23 cellular contexts compared by ENCODE assay signal in the genomic region with DNA sequence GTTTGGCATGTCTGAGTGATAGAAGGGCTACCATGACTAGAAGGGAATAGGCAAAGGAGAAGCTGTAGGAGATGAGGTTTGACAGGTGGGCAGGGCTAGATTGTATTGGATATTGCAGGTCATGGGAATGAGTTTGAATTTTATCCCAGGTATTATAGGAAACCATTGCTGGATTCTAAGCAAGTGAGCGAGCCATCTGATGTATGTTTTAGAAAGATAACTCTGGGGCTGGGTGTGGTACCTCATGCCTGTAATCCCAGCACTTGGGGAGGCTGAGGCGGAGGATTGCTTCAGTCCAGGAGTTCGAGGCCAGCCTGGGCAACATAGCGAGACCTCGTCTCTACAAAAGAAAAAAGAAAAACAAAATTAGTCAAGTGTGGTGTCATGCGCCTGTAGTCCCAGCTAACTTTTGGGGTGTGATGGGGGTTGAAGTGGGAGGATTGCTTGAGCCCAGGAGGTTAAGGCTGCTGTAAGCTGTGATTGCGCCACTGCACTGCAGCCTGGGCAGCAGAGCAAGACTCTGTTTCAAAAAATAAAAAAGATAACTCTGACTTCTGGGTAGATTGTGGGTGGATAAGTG. TPM values are rescaled to one million over a fixed set of nuclear protein-coding genes. Genes with fewer than 3 reads are reported as not detected.
DNase-seq lines count a peak whose midpoint lies in the region; ATAC-seq and TF ChIP-seq lines count a peak whose summit lies in the region.
"Had no signal": no experiment of that assay in that cellular context is flagged by ENCODE, and none has a peak within 500 bp of the region (broad histone marks: within the 10 kb centered on the region; RNA-seq: fewer than 3 reads in every experiment).

No MANE protein-coding gene starts in this region.

- H3K4me1 ChIP-seq in CD8-positive, alpha-beta T cell (ENCODE audit: insufficient read depth, low read length), result peaks cover 78% of the 10 kb centered on the region
- no peaks in the 10 kb centered on the region for H3K4me1 ChIP-seq in prostate gland (replicated peaks)

- H3K27ac Mint-ChIP-seq in T-helper 1 cell treated with Interleukin-12 subunit alpha and Interleukin-12 subunit beta and Interleukin-4 antibody, amounts not matched to agents 30 μg/mL and 1 μg/mL, for 36 hours, result peak overlapping the region; percentile 27
- peak overlapping the region; percentile 81 for H3K27ac Mint-ChIP-seq in CD8-positive, alpha-beta T cell
- peak overlapping the region; percentile 96 for H3K27ac Mint-ChIP-seq in activated T-helper 17 cell treated with anti-CD3 and anti-CD28 coated beads, Interleukin-2, amount 50 U/mL, for 72 hours
- H3K27ac Mint-ChIP-seq in naive B cell, result peak overlapping the region; percentile 6 to 99 (median 86)
- H3K27ac Mint-ChIP-seq: nephron had no signal

- ATAC-seq in CD8-positive, alpha-beta T cell, result no peak
- ATAC-seq in activated T-helper 17 cell treated with anti-CD3 and anti-CD28 coated beads, Interleukin-2, amount 50 U/mL, for 72 hours (replicated peaks), result no peak
- ATAC-seq in naive B cell (ENCODE audit: low read depth in 2 of 2) (no peak), HG02759 (IDR thresholded peaks at IDR 0.05; ENCODE audit: unreplicated experiment) (no peak)

- no peaks in the 10 kb centered on the region for H3K27me3 ChIP-seq in CD8-positive, alpha-beta T cell (ENCODE audit: insufficient read depth, low read length)
- no peaks in the 10 kb centered on the region for H3K27me3 ChIP-seq in prostate gland (replicated peaks; ENCODE audit: insufficient read depth)
- H3K27me3 ChIP-seq: cardiac muscle cell, dorsolateral prefrontal cortex, MG63, SJSA1 had no signal

- H3K27me3 Mint-ChIP-seq in T-helper 1 cell treated with Interleukin-12 subunit alpha and Interleukin-12 subunit beta and Interleukin-4 antibody, amounts not matched to agents 30 μg/mL and 1 μg/mL, for 36 hours (ENCODE audit: low read depth), result no peaks in the 10 kb centered on the region
- H3K27me3 Mint-ChIP-seq in CD8-positive, alpha-beta T cell (ENCODE audit: low read depth), result no peaks in the 10 kb centered on the region
- H3K27me3 Mint-ChIP-seq in activated T-helper 17 cell treated with anti-CD3 and anti-CD28 coated beads, Interleukin-2, amount 50 U/mL, for 72 hours, result no peaks in the 10 kb centered on the region
- H3K27me3 Mint-ChIP-seq in naive B cell, result no peaks in the 10 kb centered on the region

- 98% methylated on average over 7 of the region's 7 CpGs for WGBS in prostate gland

- TF ChIP-seq POLR2A in prostate gland (IDR thresholded peaks at IDR 0.05), result no peak

- DNase-seq in T-helper 1 cell, result no peak
- no peak for DNase-seq in CD8-positive, alpha-beta T cell
- DNase-seq in naive B cell, result no peak
- DNase-seq in anterior cingulate cortex (lab: John Stamatoyannopoulos, UW), result no peak
- DNase-seq in prostate gland (ENCODE audit: low spot score), result no peak
- DNase-seq: activated CD4-positive, CD25-positive, alpha-beta regulatory T cell treated with anti-CD3 and anti-CD28 coated beads, Interleukin-2, amount 50 U/mL, for 72 hours; AML-193; dorsolateral prefrontal cortex; GM23248; kidney glomerular epithelial cell; mesenchymal stem cell; MG63; NCI-H1436 treated with DMSO at 0.1 percent for 48 hours; NCI-H774; PC-9; T-helper 9 cell had no signal

- H3K9me3 ChIP-seq in CD8-positive, alpha-beta T cell (ENCODE audit: low read length), result no peaks in the 10 kb centered on the region
- H3K9me3 ChIP-seq in prostate gland, result no peaks in the 10 kb centered on the region
- H3K9me3 ChIP-seq: MG63, SJSA1 had no signal

- POLR2A ChIA-PET in CD8-positive, alpha-beta T cell (lab: Charles Lee), result interaction anchor here (1.0 kb wide), 1 partner anchor 19 kb away, joined by 3 read pairs; no protein-coding TSS in a partner anchor

- peaks cover 53% of the 10 kb centered on the region for H3K36me3 Mint-ChIP-seq in T-helper 1 cell treated with Interleukin-12 subunit alpha and Interleukin-12 subunit beta and Interleukin-4 antibody, amounts not matched to agents 30 μg/mL and 1 μg/mL, for 36 hours (ENCODE audit: low read depth)
- peaks cover 75% of the 10 kb centered on the region for H3K36me3 Mint-ChIP-seq in CD8-positive, alpha-beta T cell
- H3K36me3 Mint-ChIP-seq in activated T-helper 17 cell treated with anti-CD3 and anti-CD28 coated beads, Interleukin-2, amount 50 U/mL, for 72 hours (ENCODE audit: low read depth), result peaks cover 98% of the 10 kb centered on the region
- peaks cover 25 to 31% of the 10 kb centered on the region in 2 donors for H3K36me3 Mint-ChIP-seq in naive B cell

- intact Hi-C loops in CD8-positive, alpha-beta T cell (cut with DNase I, micrococcal nuclease), result loop anchor here in 1 of 2 experiments (1.0 kb wide), 1 partner anchor 8 kb away; no protein-coding TSS in a partner anchor
- intact Hi-C loops in prostate gland (cut with DNase I), result no loop called here

- peaks cover 41% of the 10 kb centered on the region for H3K4me1 Mint-ChIP-seq in T-helper 1 cell treated with Interleukin-12 subunit alpha and Interleukin-12 subunit beta and Interleukin-4 antibody, amounts not matched to agents 30 μg/mL and 1 μg/mL, for 36 hours (ENCODE audit: low read depth)
- H3K4me1 Mint-ChIP-seq in CD8-positive, alpha-beta T cell (ENCODE audit: low read depth), result peaks cover 79% of the 10 kb centered on the region
- peaks cover 45% of the 10 kb centered on the region for H3K4me1 Mint-ChIP-seq in activated T-helper 17 cell treated with anti-CD3 and anti-CD28 coated beads, Interleukin-2, amount 50 U/mL, for 72 hours
- peaks cover 43 to 63% (median 55%) of the 10 kb centered on the region in 3 donors for H3K4me1 Mint-ChIP-seq in naive B cell
- H3K4me1 Mint-ChIP-seq: nephron had no signal

- no peak for TF ChIP-seq CTCF in CD8-positive, alpha-beta T cell (IDR thresholded peaks at IDR 0.05)
- no peak for TF ChIP-seq CTCF in prostate gland (IDR thresholded peaks at IDR 0.05)

- H3K4me3 Mint-ChIP-seq in T-helper 1 cell treated with Interleukin-12 subunit alpha and Interleukin-12 subunit beta and Interleukin-4 antibody, amounts not matched to agents 30 μg/mL and 1 μg/mL, for 36 hours, result no peak overlapping the region
- H3K4me3 Mint-ChIP-seq in CD8-positive, alpha-beta T cell, result no peak overlapping the region
- no peak overlapping the region for H3K4me3 Mint-ChIP-seq in activated T-helper 17 cell treated with anti-CD3 and anti-CD28 coated beads, Interleukin-2, amount 50 U/mL, for 72 hours
- H3K4me3 Mint-ChIP-seq in naive B cell, result peak overlapping the region in 5 of 8 donors; percentile 7 to 54 (median 16)
- H3K4me3 Mint-ChIP-seq: nephron had no signal

- CTCF ChIA-PET in CD8-positive, alpha-beta T cell (lab: Charles Lee), result interaction anchor here (2.4 kb wide), 1 partner anchor 28 kb away, joined by 7 read pairs; no protein-coding TSS in a partner anchor

- H3K4me3 ChIP-seq in CD8-positive, alpha-beta T cell (ENCODE audit: low read depth, low read length), result no peak overlapping the region
- H3K4me3 ChIP-seq in prostate gland, result no peak overlapping the region
- H3K4me3 ChIP-seq: cardiac muscle cell, dorsolateral prefrontal cortex, GM23248, MG63, PC-9, SJSA1 had no signal

- H3K9me3 Mint-ChIP-seq in T-helper 1 cell treated with Interleukin-12 subunit alpha and Interleukin-12 subunit beta and Interleukin-4 antibody, amounts not matched to agents 30 μg/mL and 1 μg/mL, for 36 hours, result no peaks in the 10 kb centered on the region
- H3K9me3 Mint-ChIP-seq in CD8-positive, alpha-beta T cell, result no peaks in the 10 kb centered on the region
- no peaks in the 10 kb centered on the region for H3K9me3 Mint-ChIP-seq in activated T-helper 17 cell treated with anti-CD3 and anti-CD28 coated beads, Interleukin-2, amount 50 U/mL, for 72 hours
- H3K9me3 Mint-ChIP-seq in naive B cell, result no peaks in the 10 kb centered on the region
- H3K9me3 Mint-ChIP-seq: nephron had no signal

- H3K36me3 ChIP-seq in CD8-positive, alpha-beta T cell (ENCODE audit: insufficient read depth, low read length), result peaks cover 40% of the 10 kb centered on the region
- no peaks in the 10 kb centered on the region for H3K36me3 ChIP-seq in prostate gland

- H3K27ac ChIP-seq in CD8-positive, alpha-beta T cell (ENCODE audit: low read depth, low read length), result no peak overlapping the region
- H3K27ac ChIP-seq in prostate gland, result no peak overlapping the region
- H3K27ac ChIP-seq: 22Rv1, cardiac muscle cell, dorsolateral prefrontal cortex, GM23248, PC-9, SJSA1 had no signal

RNA-seq across cellular contexts. Expression of a gene that starts 16.9 kb away (rescaled TPM):
- total RNA-seq in CD8-positive, alpha-beta T cell, result 100 to 1,000 TPM; 253 to 259 TPM
- total RNA-seq in activated T-helper 17 cell treated with anti-CD3 and anti-CD28 coated beads, Interleukin-2, amount 50 U/mL, for 72 hours, result 100 to 1,000 TPM; 168 to 215 TPM
- polyA plus RNA-seq in naive B cell (ENCODE audit: low read depth in 6 of 6), result 100 to 1,000 TPM; 116 to 199 (median 173) TPM
- total RNA-seq in prostate gland, result 10 to 100 TPM; 14.4 to 35.1 TPM

RNA-seq across cellular contexts. Expression of a gene that starts 23.0 kb away (rescaled TPM):
- 10 to 100 TPM; 11.9 to 12.4 TPM for total RNA-seq in CD8-positive, alpha-beta T cell
- 10 to 100 TPM; 40.1 to 44.8 TPM for total RNA-seq in activated T-helper 17 cell treated with anti-CD3 and anti-CD28 coated beads, Interleukin-2, amount 50 U/mL, for 72 hours
- 10 to 100 TPM; 24.8 to 49.1 (median 38.4) TPM for polyA plus RNA-seq in naive B cell (ENCODE audit: low read depth in 6 of 6)
- 100 to 1,000 TPM in 1 of 2 donors, 10 to 100 TPM in 1; 24.4 to 163 TPM for total RNA-seq in prostate gland

Comparison
In these comparisons a context has a peak if more than half of its experiments do, and no peak if none do; other contexts are left out.
1. H3K27ac Mint-ChIP-seq: peak in every context shown above with its lines; median percentile 96 in activated T-helper 17 cell treated with anti-CD3 and anti-CD28 coated beads, Interleukin-2, amount 50 U/mL, for 72 hours; 86 in naive B cell; 81 in CD8-positive, alpha-beta T cell; 27 in T-helper 1 cell treated with Interleukin-12 subunit alpha and Interleukin-12 subunit beta and Interleukin-4 antibody, amounts not matched to agents 30 μg/mL and 1 μg/mL, for 36 hours.
2. H3K4me3 Mint-ChIP-seq: peak in naive B cell (5 of 8); none in T-helper 1 cell treated with Interleukin-12 subunit alpha and Interleukin-12 subunit beta and Interleukin-4 antibody, amounts not matched to agents 30 μg/mL and 1 μg/mL, for 36 hours (single experiment), CD8-positive, alpha-beta T cell (single experiment) and activated T-helper 17 cell treated with anti-CD3 and anti-CD28 coated beads, Interleukin-2, amount 50 U/mL, for 72 hours (single experiment).
3. RNA of a gene that starts 16.9 kb away (total RNA-seq): 253 to 259 TPM in CD8-positive, alpha-beta T cell and 168 to 215 TPM in activated T-helper 17 cell treated with anti-CD3 and anti-CD28 coated beads, Interleukin-2, amount 50 U/mL, for 72 hours; 14.4 to 35.1 TPM in prostate gland; every median in the first group is over 4 times any median in the second.